In the genomic region with DNA sequence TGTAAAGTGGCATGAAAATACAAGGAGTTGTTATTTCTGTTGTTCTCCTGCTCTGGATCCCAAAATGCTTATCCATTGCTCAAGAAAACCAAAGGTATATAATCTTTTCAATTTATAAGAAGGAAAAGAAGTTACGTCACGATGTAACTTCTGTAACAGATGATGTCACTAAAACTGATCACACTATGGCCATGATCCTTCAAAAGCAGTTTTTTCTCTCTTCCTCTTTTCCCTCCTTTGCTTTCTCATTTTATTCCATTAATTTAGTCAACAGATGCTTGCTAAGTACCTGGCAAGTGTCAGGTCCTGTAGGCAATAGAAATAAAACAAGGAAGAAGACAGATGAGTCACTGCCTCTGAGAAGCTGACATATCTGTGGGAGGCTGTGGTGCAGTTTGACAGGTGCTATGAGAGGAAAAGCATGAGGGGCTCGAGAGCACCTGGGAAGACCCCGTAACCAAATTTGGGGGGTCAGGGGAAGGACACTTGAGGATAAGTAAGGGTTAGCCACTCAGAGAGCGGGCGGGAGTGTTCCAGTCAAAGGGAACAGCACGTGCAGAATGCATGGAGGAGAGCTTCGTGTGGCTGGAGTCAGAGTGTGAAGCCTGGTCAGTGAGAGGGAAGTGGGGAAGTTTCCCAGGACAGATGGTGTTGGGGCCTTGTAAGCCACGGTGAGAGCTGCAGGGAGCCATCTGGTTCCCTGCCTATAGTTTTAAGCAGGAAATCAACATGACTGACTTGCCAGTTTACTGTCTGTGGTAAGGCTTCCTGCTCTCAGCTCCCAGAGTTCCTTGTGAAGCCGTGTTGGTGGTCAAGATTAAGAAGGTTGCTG, we compare ENCODE assay signal across 10 cellular contexts.
A peak's percentile ranks its signal among the peaks of the same experiment; 100 is the strongest.
DNase-seq lines count a peak whose midpoint lies in the region; ATAC-seq, FAIRE-seq and TF ChIP-seq lines count a peak whose summit lies in the region.
"Had no signal": no experiment of that assay in that cellular context is flagged by ENCODE, and none has a peak within 500 bp of the region (broad histone marks: within the 10 kb centered on the region; RNA-seq: fewer than 3 reads in every experiment).

No MANE protein-coding gene starts in this region.

- no peaks in the 10 kb centered on the region for H3K27me3 ChIP-seq in bronchial epithelial cell (ENCODE audit: control insufficient read depth, insufficient read depth, low read length)
- H3K27me3 ChIP-seq in left lung, result no peaks in the 10 kb centered on the region

- intact Hi-C loops in left lung (cut with DNase I) (no loop called here), Calu3 (cut with micrococcal nuclease; ENCODE audit: unreplicated experiment) (no loop called here)

- no TSS peak for BruUV-seq in Calu3 (replicated peaks; lab: Mats Ljungman, UMichigan)

- no peak for FAIRE-seq in bronchial epithelial cell (lab: Jason Lieb, UNC)

- no peak overlapping the region for H3K4me3 Mint-ChIP-seq in Calu3 (ENCODE audit: low read depth, unreplicated experiment)
- H3K4me3 Mint-ChIP-seq: activated naive CD8-positive, alpha-beta T cell treated with anti-CD3 and anti-CD28 coated beads for 36 hours had no signal

- no peaks in the 10 kb centered on the region for H3K9me3 Mint-ChIP-seq in Calu3 (ENCODE audit: low read depth, unreplicated experiment)
- H3K9me3 Mint-ChIP-seq: activated naive CD8-positive, alpha-beta T cell treated with anti-CD3 and anti-CD28 coated beads for 36 hours had no signal

- DNase-seq in SKM-1 treated with dmso at 0.1 percent for 144 hours (lab: John Stamatoyannopoulos, UW; ENCODE audit: unreplicated experiment) (peak; percentile 20), SKM-1 (lab: John Stamatoyannopoulos, UW; ENCODE audit: unreplicated experiment) (no peak), NCI-H1694 treated with DMSO at 0.1 percent for 48 hours (lab: John Stamatoyannopoulos, UW) (peak; percentile 45), bronchial epithelial cell (ENCODE audit: low read depth) (peak; percentile 56), renal cortical epithelial cell (ENCODE audit: low read depth) (peak; percentile 33), left lung (no peak), Calu3 (no peak), OCI-M1 (lab: John Stamatoyannopoulos, UW) (no peak)
- DNase-seq: activated CD4-positive, alpha-beta T cell treated with anti-CD3 and anti-CD28 coated beads, Interleukin-2, amount 50 U/mL, for 48 hours; activated naive CD8-positive, alpha-beta T cell treated with anti-CD3 and anti-CD28 coated beads for 36 hours had no signal

- no peaks in the 10 kb centered on the region for H3K9me3 ChIP-seq in left lung

- H3K4me1 ChIP-seq in left lung, result peaks cover 0 to 6% of the 10 kb centered on the region in 2 donors

- H3K36me3 Mint-ChIP-seq in Calu3 (ENCODE audit: insufficient read depth, unreplicated experiment), result no peaks in the 10 kb centered on the region

- no peaks in the 10 kb centered on the region for H3K36me3 ChIP-seq in bronchial epithelial cell (ENCODE audit: control insufficient read depth, insufficient read depth, low read length)
- no peaks in the 10 kb centered on the region for H3K36me3 ChIP-seq in left lung

- no peak overlapping the region for H3K4me3 ChIP-seq in bronchial epithelial cell (ENCODE audit: low read depth, low read length)
- H3K4me3 ChIP-seq in left lung, result no peak overlapping the region

- H3K27me3 Mint-ChIP-seq in Calu3 (ENCODE audit: unreplicated experiment), result no peaks in the 10 kb centered on the region
- H3K27me3 Mint-ChIP-seq: activated naive CD8-positive, alpha-beta T cell treated with anti-CD3 and anti-CD28 coated beads for 36 hours had no signal

- no peak overlapping the region for H3K27ac Mint-ChIP-seq in Calu3 (ENCODE audit: unreplicated experiment)
- H3K27ac Mint-ChIP-seq: activated naive CD8-positive, alpha-beta T cell treated with anti-CD3 and anti-CD28 coated beads for 36 hours had no signal

- ATAC-seq in left lung, result no peak

- no peak overlapping the region for H3K27ac ChIP-seq in left lung

- peaks cover 9% of the 10 kb centered on the region for H3K4me1 Mint-ChIP-seq in Calu3 (ENCODE audit: low read depth, unreplicated experiment)

- CTCF ChIA-PET in Calu3 (lab: Charles Lee), result no interaction called here

- TF ChIP-seq CTCF in bronchial epithelial cell (IDR thresholded peaks at IDR 0.05; ENCODE audit: insufficient read depth, low read length, severe bottlenecking), result no peak
- TF ChIP-seq CTCF in left lung (IDR thresholded peaks at IDR 0.05), result no peak
- no peak for TF ChIP-seq CTCF in Calu3 (IDR thresholded peaks at IDR 0.05; ENCODE audit: unreplicated experiment)

Comparison
In these comparisons a context has a peak if more than half of its experiments do, and no peak if none do; other contexts are left out.
1. DNase-seq: peak in SKM-1 treated with dmso at 0.1 percent for 144 hours (single experiment), NCI-H1694 treated with DMSO at 0.1 percent for 48 hours (single experiment), bronchial epithelial cell (single experiment) and renal cortical epithelial cell (single experiment); none in SKM-1 (single experiment), left lung (0 of 2), Calu3 (single experiment) and OCI-M1 (single experiment).